In genomic region chr9:126612813-126613641, GRCh38 we compare ENCODE assay signal across 11 cellular contexts. TPM values are rescaled to one million over a fixed set of nuclear protein-coding genes. Genes with fewer than 3 reads are reported as not detected.
DNase-seq lines count a peak whose midpoint lies in the region; ATAC-seq, FAIRE-seq and TF ChIP-seq lines count a peak whose summit lies in the region.
"Had no signal": no experiment of that assay in that cellular context is flagged by ENCODE, and none has a peak within 500 bp of the region (broad histone marks: within the 10 kb centered on the region; RNA-seq: fewer than 3 reads in every experiment).

No MANE protein-coding gene starts in this region.

- no peaks in the 10 kb centered on the region for H4K20me1 ChIP-seq in GM23248 (ENCODE audit: insufficient read depth)

- TF ChIP-seq CTCF in A549 (IDR thresholded peaks at IDR 0.05) (no peak), bronchial epithelial cell (IDR thresholded peaks at IDR 0.05; ENCODE audit: insufficient read depth, low read length, severe bottlenecking) (no peak), natural killer cell (IDR thresholded peaks at IDR 0.05) (no peak)

- no peaks in the 10 kb centered on the region for H3K9me3 Mint-ChIP-seq in natural killer cell

- in situ Hi-C loops in GM23248 (cut with MboI): loop anchor here (10.0 kb wide), 1 partner anchor 152 kb away; no protein-coding TSS in a partner anchor

- H3F3A ChIP-seq in GM23248 (ENCODE audit: insufficient read depth): no peaks in the 10 kb centered on the region

- H3K4me3 ChIP-seq in A549 (peak overlapping the region; percentile 79), GM23248 (no peak overlapping the region), bronchial epithelial cell (ENCODE audit: low read depth, low read length) (peak overlapping the region; percentile 12)
- H3K4me3 ChIP-seq: mucosa of descending colon had no signal

- H3K4me3 Mint-ChIP-seq in natural killer cell: peak overlapping the region; percentile 68

- H3K9ac ChIP-seq in GM23248: no peak overlapping the region

- H3K27me3 Mint-ChIP-seq in natural killer cell (ENCODE audit: low read depth in 2 of 2): peaks cover 46 to 54% of the 10 kb centered on the region in 2 donors

- H3K4me1 Mint-ChIP-seq in natural killer cell: peaks cover 9 to 26% of the 10 kb centered on the region in 2 donors

- FAIRE-seq in A549 (lab: Jason Lieb, UNC): no peak
- no peak for FAIRE-seq in bronchial epithelial cell (lab: Jason Lieb, UNC)

- no peak for TF ChIP-seq EP300 in A549 (IDR thresholded peaks at IDR 0.05)

- no peaks in the 10 kb centered on the region for H3K36me3 Mint-ChIP-seq in natural killer cell

- POLR2A ChIA-PET in A549 (lab: Yijun Ruan, JAX): no interaction called here

- H3K36me3 ChIP-seq in GM23248 (ENCODE audit: low read depth): no peaks in the 10 kb centered on the region
- H3K36me3 ChIP-seq in bronchial epithelial cell (ENCODE audit: control insufficient read depth, insufficient read depth, low read length): no peaks in the 10 kb centered on the region

- peak overlapping the region; percentile 18 to 65 for H3K27ac Mint-ChIP-seq in natural killer cell

- no peaks in the 10 kb centered on the region for H3K9me2 ChIP-seq in GM23248 (ENCODE audit: insufficient read depth)

- H3K9me3 ChIP-seq in A549 (no peaks in the 10 kb centered on the region), GM23248 (ENCODE audit: low read depth) (no peaks in the 10 kb centered on the region)
- H3K9me3 ChIP-seq: mucosa of descending colon had no signal

- no peak for TF ChIP-seq RAD21 in A549 (conservative IDR thresholded peaks at IDR 0.05 in 1 of 2, IDR thresholded peaks at IDR 0.05 in 1 of 2)

- no peak for TF ChIP-seq POLR2A in A549 (IDR thresholded peaks at IDR 0.05; ENCODE audit: low read length)

- H3K27ac ChIP-seq in A549: peak overlapping the region; percentile 33 to 83; a peak in 5 of 6 replicates
- H3K27ac ChIP-seq in GM23248: no peak overlapping the region

- intact Hi-C loops in natural killer cell (cut with micrococcal nuclease): no loop called here

- whole genome bisulfite sequencing in A549 (ENCODE audit: missing lambda C conversion rate): 24% methylated on average over 30 of the region's 68 CpGs
- 3% methylated on average over 49 to 67 of the region's 68 CpGs for WGBS in GM23248 (ENCODE audit: low coverage in 1 of 2, low lambda C conversion rate in 2 of 2, missing lambda C conversion rate in 2 of 2), 2 experiments

- no peaks in the 10 kb centered on the region for H3K79me2 ChIP-seq in GM23248 (ENCODE audit: insufficient read depth)

- H2AFZ ChIP-seq in GM23248: 0 out of 2 replicates have a peak overlapping the region, but pooled peaks have one; percentile 29

- ATAC-seq in A549: no peak; a peak in 1 of 6 replicates
- no peak for ATAC-seq in natural killer cell
- ATAC-seq: mucosa of descending colon had no signal

- H3K4me1 ChIP-seq in A549: peaks cover 17% of the 10 kb centered on the region
- H3K4me1 ChIP-seq in GM23248 (ENCODE audit: insufficient read depth): no peaks in the 10 kb centered on the region

- H3K4me2 ChIP-seq in A549 (peak overlapping the region; percentile 97), GM23248 (ENCODE audit: unreplicated experiment) (no peak overlapping the region)

- CTCF ChIA-PET in A549 (lab: Yijun Ruan, JAX): interaction anchor here (0.5 to 3.6 kb wide), 7 partner anchors 10 to 178 kb away, joined by 3 to 31 read pairs (median 4); no protein-coding TSS in a partner anchor

- H3K27me3 ChIP-seq in GM23248 (replicated peaks; ENCODE audit: insufficient read depth): peaks cover 45% of the 10 kb centered on the region
- H3K27me3 ChIP-seq in bronchial epithelial cell (ENCODE audit: control insufficient read depth, insufficient read depth, low read length): peaks cover 55% of the 10 kb centered on the region

- no peak for DNase-seq in A549 (ENCODE audit: low read depth in 1 of 2, low spot score in 1 of 2)
- peak; percentile 31 for DNase-seq in GM23248
- no peak for DNase-seq in bronchial epithelial cell (ENCODE audit: low read depth)
- no peak for DNase-seq in natural killer cell
- DNase-seq in NCI-H1436 (lab: John Stamatoyannopoulos, UW): no peak
- DNase-seq in HK-2 (ENCODE audit: unreplicated experiment): no peak
- no peak for DNase-seq in activated CD4-positive, alpha-beta T cell treated with anti-CD3 and anti-CD28 coated beads for 1 hour
- no peak for DNase-seq in cerebellar cortex (ENCODE audit: low spot score)
- DNase-seq: MM.1S; stimulated activated CD8-positive, alpha-beta memory T cell treated with anti-CD3 and anti-CD28 coated beads, Interleukin-4, amount 100 ng/mL, for 48 hours had no signal

TF ChIP-seq in A549, 52 proteins besides CTCF, POLR2A, EP300 and RAD21:
- no peak for TF ChIP-seq CBX2 (IDR thresholded peaks at IDR 0.05; ENCODE audit: borderline replicate concordance, low read depth)
- TF ChIP-seq TP53 (CRISPR knock-in tag; IDR thresholded peaks at IDR 0.05): no peak
- no peak for TF ChIP-seq HOXB13 (CRISPR knock-in tag; IDR thresholded peaks at IDR 0.05; ENCODE audit: low read depth)
- TF ChIP-seq SREBF2 (IDR thresholded peaks at IDR 0.05): no peak
- no peak for TF ChIP-seq HMGXB4 (CRISPR knock-in tag; IDR thresholded peaks at IDR 0.05; ENCODE audit: borderline replicate concordance)
- no peak for TF ChIP-seq CBX8 (IDR thresholded peaks at IDR 0.05)
- TF ChIP-seq USF2 (IDR thresholded peaks at IDR 0.05): no peak
- TF ChIP-seq JUN (IDR thresholded peaks at IDR 0.05): no peak
- no peak for TF ChIP-seq RNF2 (IDR thresholded peaks at IDR 0.05; ENCODE audit: borderline replicate concordance, low read depth)
- no peak for TF ChIP-seq MAZ (IDR thresholded peaks at IDR 0.05; ENCODE audit: borderline replicate concordance, low read depth, low read length)
- TF ChIP-seq POLR2AphosphoS2 (conservative IDR thresholded peaks at IDR 0.05; ENCODE audit: low read length): no peak
- no peak for TF ChIP-seq ZFP36 (IDR thresholded peaks at IDR 0.05; ENCODE audit: borderline replicate concordance, partially characterized antibody)
- TF ChIP-seq EHMT2 (IDR thresholded peaks at IDR 0.05; ENCODE audit: low read depth): no peak
- no peak for TF ChIP-seq MYC (IDR thresholded peaks at IDR 0.05; ENCODE audit: borderline replicate concordance, low read length)
- TF ChIP-seq ELK1 (IDR thresholded peaks at IDR 0.05; ENCODE audit: low read depth, low read length): no peak
- TF ChIP-seq CHD2 (IDR thresholded peaks at IDR 0.05; ENCODE audit: low read length, partially characterized antibody): no peak

RNA-seq across cellular contexts. Expression of gene LMX1B, which starts 0.7 kb away (rescaled TPM):
- 0.41 and 0.48 TPM in 2 replicates for polyA plus RNA-seq in A549 (2011; rRNA removed)
- 0.99 and 1.5 TPM in 2 replicates for polyA plus RNA-seq in A549 (2012; cell fraction: cytosol; rRNA removed)
- 1.2 and 1.5 TPM in 2 replicates for polyA plus RNA-seq in A549 (2012; cell fraction: nucleus; rRNA removed)
- 0.56 to 0.98 TPM (median 0.57 TPM) in 3 replicates for polyA plus RNA-seq in A549 (2017; fragmentation: RNase III; extraction: RNeasy Plus Mini Kit Qiagen cat#74134 plus additional on column Dnase treatment)
- 0.37 and 0.49 TPM in 2 replicates for polyA minus RNA-seq in A549 (2011; rRNA and poly(A)+ RNA removed)
- not detected in 2 replicates for total RNA-seq in GM23248 (2014; rRNA removed; shearing (Covaris generic))
- not detected in 2 replicates for polyA plus RNA-seq in GM23248 (2016; fragmentation: Nextera tagmentation; extraction: Ambion mirVana)
- under 0.01 TPM in 1 of 2 replicates, not detected in the other for total RNA-seq in bronchial epithelial cell
- total RNA-seq in natural killer cell: not detected
